9 cellular contexts compared by ENCODE assay signal in genomic region chr1:177780096-177780700, GRCh38.
DNase-seq lines count a peak whose midpoint lies in the region; ATAC-seq and TF ChIP-seq lines count a peak whose summit lies in the region.
"Had no signal": no experiment of that assay in that cellular context is flagged by ENCODE, and none has a peak within 500 bp of the region (broad histone marks: within the 10 kb centered on the region; RNA-seq: fewer than 3 reads in every experiment).

No MANE protein-coding gene starts in this region.

- no CpG with 5 or more reads among the region's 5 CpGs for WGBS in trophoblast cell (ENCODE audit: extremely low coverage, insufficient coverage, insufficient read length)

- no peaks in the 10 kb centered on the region for H3K27me3 ChIP-seq in Karpas-422 (ENCODE audit: low read length)
- no peaks in the 10 kb centered on the region for H3K27me3 ChIP-seq in trophoblast cell (ENCODE audit: insufficient read depth, low read length)

- H3K4me3 ChIP-seq in Karpas-422 (ENCODE audit: low read length): no peak overlapping the region
- no peak overlapping the region for H3K4me3 ChIP-seq in trophoblast cell (ENCODE audit: low read depth, low read length)

- peak; percentile 18 for TF ChIP-seq CTCF in GM10266 (IDR thresholded peaks at IDR 0.05; ENCODE audit: control insufficient read depth, insufficient read depth, low read depth, missing control alignments)

- H3K36me3 ChIP-seq in Karpas-422 (ENCODE audit: insufficient read depth, low read length) (no peaks in the 10 kb centered on the region), trophoblast cell (ENCODE audit: control insufficient read depth in 1 of 2, insufficient read depth in 2 of 2, low read length in 2 of 2) (no peaks in the 10 kb centered on the region)

- no peak overlapping the region for H3K9ac ChIP-seq in Karpas-422 (ENCODE audit: low read length)
- H3K9ac ChIP-seq in trophoblast cell (ENCODE audit: low read length): no peak overlapping the region

- ATAC-seq in HG02840 (IDR thresholded peaks at IDR 0.05; ENCODE audit: low FRiP score, unreplicated experiment): no peak

- no peak overlapping the region for H3K23ac ChIP-seq in trophoblast cell (ENCODE audit: low read length)

- no peak overlapping the region for H4K8ac ChIP-seq in trophoblast cell (ENCODE audit: low read depth, low read length)

- H2BK12ac ChIP-seq in trophoblast cell (ENCODE audit: low read length): no peak overlapping the region

- H4K20me1 ChIP-seq in Karpas-422 (ENCODE audit: insufficient read depth, low read depth, low read length): no peaks in the 10 kb centered on the region

- H3K79me2 ChIP-seq in Karpas-422 (ENCODE audit: low read length) (no peaks in the 10 kb centered on the region), trophoblast cell (ENCODE audit: control insufficient read depth, insufficient read depth, low read length, poor library complexity) (no peaks in the 10 kb centered on the region)

- H3K4me2 ChIP-seq in Karpas-422 (ENCODE audit: low read depth, low read length, poor library complexity, severe bottlenecking) (no peak overlapping the region), trophoblast cell (ENCODE audit: low read length) (no peak overlapping the region)

- H3K4me1 ChIP-seq in Karpas-422 (ENCODE audit: low read length) (no peaks in the 10 kb centered on the region), trophoblast cell (ENCODE audit: control insufficient read depth in 1 of 2, insufficient read depth in 2 of 2, low read length in 2 of 2) (no peaks in the 10 kb centered on the region)

- H3K4ac ChIP-seq in trophoblast cell (ENCODE audit: low read depth, low read length): no peak overlapping the region

- H2BK120ac ChIP-seq in trophoblast cell (ENCODE audit: insufficient read depth, low read length, poor library complexity): no peak overlapping the region

- H2BK5ac ChIP-seq in trophoblast cell (ENCODE audit: low read depth, low read length, poor library complexity): no peak overlapping the region

- no peak overlapping the region for H2AK5ac ChIP-seq in trophoblast cell (ENCODE audit: low read length)

- no peaks in the 10 kb centered on the region for H3K9me3 ChIP-seq in Karpas-422 (ENCODE audit: low read length)
- peaks cover 1% of the 10 kb centered on the region for H3K9me3 ChIP-seq in trophoblast cell (ENCODE audit: insufficient read depth, low read depth, low read length)

- H3K79me1 ChIP-seq in trophoblast cell (ENCODE audit: low read length): no peaks in the 10 kb centered on the region

- H3K9me2 ChIP-seq in Karpas-422 (replicated peaks; ENCODE audit: insufficient read depth, low read length): no peaks in the 10 kb centered on the region

- no peak overlapping the region for H3K14ac ChIP-seq in trophoblast cell (ENCODE audit: low read length)

- no peak overlapping the region for H3K18ac ChIP-seq in trophoblast cell (ENCODE audit: low read length)

- DNase-seq in GM10266 (ENCODE audit: extremely low spot score) (peak; percentile 8), Karpas-422 (peak; percentile 80), OCI-M1 (lab: John Stamatoyannopoulos, UW) (peak; percentile 68), fibroblast of gingiva (ENCODE audit: low read depth) (peak; percentile 46), trophoblast cell (peak; percentile 54 to 84), T-helper 9 cell (no peak), KG1 (lab: John Stamatoyannopoulos, UW) (no peak)
- DNase-seq: naive B cell had no signal

- no peak overlapping the region for H4K12ac ChIP-seq in trophoblast cell (ENCODE audit: low read depth, low read length)

- H2AFZ ChIP-seq in Karpas-422 (ENCODE audit: low read length) (no peak overlapping the region), trophoblast cell (ENCODE audit: insufficient read depth, low read length, poor library complexity) (no peak overlapping the region)

- no peak overlapping the region for H4K91ac ChIP-seq in trophoblast cell (ENCODE audit: low read depth, low read length)

- H3K27ac ChIP-seq in Karpas-422 (ENCODE audit: low read length) (no peak overlapping the region), trophoblast cell (ENCODE audit: low read depth, low read length) (no peak overlapping the region)

Comparison
In these comparisons a context has a peak if more than half of its experiments do, and no peak if none do; other contexts are left out.
1. DNase-seq: peak in GM10266 (single experiment), Karpas-422 (single experiment), OCI-M1 (single experiment), fibroblast of gingiva (single experiment) and trophoblast cell (2 of 2); none in T-helper 9 cell (single experiment) and KG1 (single experiment).